In the genomic region with DNA sequence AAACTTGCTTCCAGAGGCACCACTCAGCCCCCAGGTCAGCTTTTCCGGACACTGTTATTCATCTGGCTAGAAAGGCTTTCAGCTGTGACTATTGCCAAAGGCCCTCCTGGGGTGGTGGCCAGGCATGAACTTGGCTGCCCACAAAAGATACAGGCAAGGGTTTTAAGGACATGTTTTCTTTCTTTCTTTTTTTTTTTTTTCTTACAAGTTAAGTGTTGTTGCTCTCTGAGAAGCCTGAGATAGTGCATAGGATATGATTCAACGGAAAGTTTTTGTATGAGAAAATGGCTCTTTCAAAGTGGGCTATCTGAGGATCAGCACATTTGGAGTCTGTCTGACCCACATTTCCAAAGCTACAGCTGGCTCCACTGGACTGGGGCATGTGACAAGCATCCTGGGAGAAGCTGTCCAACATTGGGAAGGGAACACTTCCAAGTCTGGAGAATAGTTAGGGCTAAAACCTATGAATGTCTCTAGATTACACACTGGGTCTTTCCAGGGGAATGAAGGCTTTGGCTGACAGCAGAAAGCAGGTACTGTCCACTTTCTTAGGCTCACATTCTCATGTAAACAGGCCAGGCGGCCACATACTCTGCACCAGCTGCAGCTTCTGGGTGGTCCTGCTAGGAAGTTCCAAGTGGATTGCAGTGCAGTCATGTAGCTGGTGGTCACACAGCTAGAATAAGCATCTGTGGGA, we compare ENCODE assay signal across 10 cellular contexts.
A peak's percentile ranks its signal among the peaks of the same experiment; 100 is the strongest.
DNase-seq lines count a peak whose midpoint lies in the region; FAIRE-seq and TF ChIP-seq lines count a peak whose summit lies in the region.
"Had no signal": no experiment of that assay in that cellular context is flagged by ENCODE, and none has a peak within 500 bp of the region (broad histone marks: within the 10 kb centered on the region; RNA-seq: fewer than 3 reads in every experiment).

No MANE protein-coding gene starts in this region.

- no peaks in the 10 kb centered on the region for H3K9me3 ChIP-seq in GM23248 (ENCODE audit: low read depth)
- no peaks in the 10 kb centered on the region for H3K9me3 ChIP-seq in PC-9 (ENCODE audit: insufficient read depth, low read depth)
- H3K9me3 ChIP-seq: Caco-2 had no signal

- DNase-seq in GM23248 = peak; percentile 80
- peak; percentile 65 for DNase-seq in brain microvascular endothelial cell
- DNase-seq in kidney glomerular epithelial cell (lab: John Stamatoyannopoulos, UW) = peak; percentile 38
- peak; percentile 39 for DNase-seq in skeletal muscle cell (ENCODE audit: low read depth)
- DNase-seq in DMS53 (lab: John Stamatoyannopoulos, UW) = no peak
- DNase-seq in PC-9 = no peak
- DNase-seq in frontal cortex (ENCODE audit: low spot score in 2 of 2) = no peak
- DNase-seq in DMS114 treated with DMSO at 0.1 percent for 48 hours (lab: John Stamatoyannopoulos, UW; ENCODE audit: unreplicated experiment) = no peak
- DNase-seq: activated CD4-positive, alpha-beta T cell treated with anti-CD3 and anti-CD28 coated beads, Interleukin-2, amount 50 U/mL, for 48 hours; Caco-2 had no signal

- H3K79me2 ChIP-seq in GM23248 (ENCODE audit: insufficient read depth) = no peaks in the 10 kb centered on the region
- no peaks in the 10 kb centered on the region for H3K79me2 ChIP-seq in PC-9 (ENCODE audit: low read depth)

- no TSS peak for BruUV-seq in PC-9 (replicated peaks; lab: Mats Ljungman, UMichigan)

- H4K20me1 ChIP-seq in GM23248 (ENCODE audit: insufficient read depth) (no peaks in the 10 kb centered on the region), PC-9 (ENCODE audit: insufficient read depth) (no peaks in the 10 kb centered on the region)

- H3K4me1 ChIP-seq in GM23248 (ENCODE audit: insufficient read depth) (peaks cover 30% of the 10 kb centered on the region), PC-9 (replicated peaks; ENCODE audit: insufficient read depth) (no peaks in the 10 kb centered on the region)
- H3K4me1 ChIP-seq: Caco-2 had no signal

- in situ Hi-C loops in GM23248 (cut with MboI) = loop anchor here (25.0 kb wide), 1 partner anchor 631 kb away; a partner anchor contains a TSS
- in situ Hi-C loops in brain microvascular endothelial cell (cut with HindIII; ENCODE audit: low pct_ligation_motif_present, low sequenced_read_pairs) = loop anchor here (25.0 kb wide), 2 partner anchors 631 to 831 kb away; a partner anchor contains a TSS

- CTCF ChIA-PET in PC-9 (lab: Charles Lee) = no interaction called here

- 11 to 15% methylated on average over 3 of the region's 3 CpGs for WGBS in GM23248 (ENCODE audit: low coverage in 1 of 2, low lambda C conversion rate in 2 of 2, missing lambda C conversion rate in 2 of 2), 2 experiments

- H3F3A ChIP-seq in GM23248 (ENCODE audit: insufficient read depth) (peaks cover 24% of the 10 kb centered on the region), PC-9 (ENCODE audit: insufficient read depth, low read depth) (no peaks in the 10 kb centered on the region)

- H3K4me2 ChIP-seq in GM23248 (ENCODE audit: unreplicated experiment) = peak overlapping the region; percentile 45
- H3K4me2 ChIP-seq in PC-9 = no peak overlapping the region

- FAIRE-seq in frontal cortex (lab: Jason Lieb, UNC) = no peak

- H3K36me3 ChIP-seq in GM23248 (ENCODE audit: low read depth) = no peaks in the 10 kb centered on the region
- H3K36me3 ChIP-seq in brain microvascular endothelial cell (replicated peaks) = no peaks in the 10 kb centered on the region
- H3K36me3 ChIP-seq in PC-9 (ENCODE audit: low read depth) = no peaks in the 10 kb centered on the region

- no peaks in the 10 kb centered on the region for H3K9me2 ChIP-seq in GM23248 (ENCODE audit: insufficient read depth)
- H3K9me2 ChIP-seq in PC-9 (ENCODE audit: insufficient read depth) = 0 out of 2 replicates have a peak, but pooled peaks cover 8% of the 10 kb centered on the region

- no peaks in the 10 kb centered on the region for H3K27me3 ChIP-seq in GM23248 (replicated peaks; ENCODE audit: insufficient read depth)
- no peaks in the 10 kb centered on the region for H3K27me3 ChIP-seq in brain microvascular endothelial cell (replicated peaks)
- no peaks in the 10 kb centered on the region for H3K27me3 ChIP-seq in PC-9 (ENCODE audit: insufficient read depth, low read depth)

- H3K9ac ChIP-seq in GM23248 = peak overlapping the region; percentile 20; the same call in 1 of the 2 replicates

- H2AFZ ChIP-seq in GM23248 (peak overlapping the region; percentile 60), PC-9 (no peak overlapping the region)

- H3K27ac ChIP-seq in GM23248 = peak overlapping the region; percentile 64
- peak overlapping the region; percentile 37 for H3K27ac ChIP-seq in brain microvascular endothelial cell
- H3K27ac ChIP-seq in PC-9 = no peak overlapping the region

- H3K4me3 ChIP-seq in GM23248 (peak overlapping the region; percentile 10; the same call in 1 of the 2 replicates), brain microvascular endothelial cell (ENCODE audit: low read depth, low read length) (no peak overlapping the region), skeletal muscle cell (ENCODE audit: low read depth, low read length) (no peak overlapping the region), PC-9 (no peak overlapping the region)

- intact Hi-C loops in PC-9 (cut with micrococcal nuclease; ENCODE audit: unreplicated experiment) = no loop called here

- POLR2A ChIA-PET in PC-9 (lab: Charles Lee; ENCODE audit: unreplicated experiment) = interaction anchor here (0.7 kb wide), 1 partner anchor 1767 kb away, joined by 5 read pairs; no protein-coding TSS in a partner anchor

- TF ChIP-seq CTCF in brain microvascular endothelial cell (IDR thresholded peaks at IDR 0.05; ENCODE audit: low read depth, low read length, missing control alignments) (no peak), PC-9 (conservative IDR thresholded peaks at IDR 0.05) (no peak)

Comparison
In these comparisons a context has a peak if more than half of its experiments do, and no peak if none do; other contexts are left out.
1. DNase-seq: peak in GM23248 (single experiment), brain microvascular endothelial cell (single experiment), kidney glomerular epithelial cell (single experiment) and skeletal muscle cell (single experiment); none in DMS53 (single experiment), PC-9 (0 of 2), frontal cortex (0 of 2) and DMS114 treated with DMSO at 0.1 percent for 48 hours (single experiment).